16 cellular contexts compared by ENCODE assay signal in the genomic region with DNA sequence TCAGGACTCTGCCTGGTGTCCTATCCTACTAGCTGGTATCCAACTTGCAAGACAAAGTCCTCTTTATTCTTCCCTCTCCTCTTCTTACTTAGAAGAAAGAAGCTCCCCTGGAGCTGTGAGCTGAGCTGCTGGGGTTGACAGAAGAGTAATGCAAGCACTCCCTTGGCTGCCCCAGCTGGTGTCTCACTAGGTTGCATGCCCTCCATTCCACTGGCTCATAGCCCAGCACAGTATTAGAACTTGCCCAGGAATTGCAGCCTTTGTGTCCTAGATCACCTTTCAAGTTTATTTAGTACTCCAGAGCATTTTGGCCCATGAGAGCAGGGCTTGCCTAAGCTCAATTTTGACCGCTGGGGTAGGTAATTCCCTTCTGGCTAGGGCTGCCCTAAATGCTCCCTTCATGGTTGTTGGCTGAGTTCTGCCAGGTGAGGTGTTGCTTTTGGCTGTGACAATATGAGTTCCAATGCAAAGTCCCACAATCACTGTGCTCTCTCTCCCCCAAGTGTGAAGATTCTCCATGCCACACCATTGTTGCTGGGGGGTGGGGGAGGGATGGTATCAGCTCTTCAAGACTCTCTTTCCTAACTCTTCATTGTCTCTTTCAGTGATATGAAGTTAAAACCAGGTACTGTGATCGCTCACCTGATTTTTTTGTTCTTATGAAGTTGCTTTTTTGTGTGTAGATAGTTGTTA.
DNase-seq lines count a peak whose midpoint lies in the region; ATAC-seq and TF ChIP-seq lines count a peak whose summit lies in the region.
"Had no signal": no experiment of that assay in that cellular context is flagged by ENCODE, and none has a peak within 500 bp of the region (broad histone marks: within the 10 kb centered on the region; RNA-seq: fewer than 3 reads in every experiment).

No MANE protein-coding gene starts in this region.

- no peak for TF ChIP-seq EP300 in gastroesophageal sphincter (IDR thresholded peaks at IDR 0.05)

- intact Hi-C loops in prostate gland (cut with DNase I) = no loop called here

- H3K4me3 ChIP-seq in adipocyte (ENCODE audit: low read length) (no peak overlapping the region), gastroesophageal sphincter (no peak overlapping the region), prostate gland (no peak overlapping the region), MM.1S (ENCODE audit: low read length) (no peak overlapping the region)
- H3K4me3 ChIP-seq: colonic mucosa, thoracic aorta had no signal

- TF ChIP-seq POLR2A in gastroesophageal sphincter (IDR thresholded peaks at IDR 0.05) (no peak), prostate gland (IDR thresholded peaks at IDR 0.05) (no peak)

- H3K27ac ChIP-seq in gastroesophageal sphincter (peak overlapping the region in 2 of 4 donors; percentile 22 to 35), prostate gland (no peak overlapping the region), MM.1S (ENCODE audit: low read length) (no peak overlapping the region)
- H3K27ac ChIP-seq: colonic mucosa, epithelial cell of prostate, thoracic aorta had no signal

- H3K27me3 ChIP-seq in adipocyte (replicated peaks; ENCODE audit: control insufficient read depth, insufficient read depth, low read length) (no peaks in the 10 kb centered on the region), gastroesophageal sphincter (no peaks in the 10 kb centered on the region), prostate gland (replicated peaks; ENCODE audit: insufficient read depth) (no peaks in the 10 kb centered on the region), MM.1S (replicated peaks; ENCODE audit: insufficient read depth, low read length) (no peaks in the 10 kb centered on the region)
- H3K27me3 ChIP-seq: colonic mucosa had no signal

- no peaks in the 10 kb centered on the region for H3K9me3 ChIP-seq in adipocyte (ENCODE audit: control insufficient read depth, low read length)
- H3K9me3 ChIP-seq in gastroesophageal sphincter = no peaks in the 10 kb centered on the region
- no peaks in the 10 kb centered on the region for H3K9me3 ChIP-seq in prostate gland
- no peaks in the 10 kb centered on the region for H3K9me3 ChIP-seq in MM.1S (replicated peaks; ENCODE audit: insufficient read depth, low read length)
- H3K9me3 ChIP-seq: colonic mucosa, thoracic aorta had no signal

- peaks cover 40% of the 10 kb centered on the region for H3K4me1 ChIP-seq in adipocyte (ENCODE audit: control insufficient read depth, insufficient read depth, low read length)
- H3K4me1 ChIP-seq in gastroesophageal sphincter = peaks cover 0 to 16% (median 4%) of the 10 kb centered on the region in 3 donors
- no peaks in the 10 kb centered on the region for H3K4me1 ChIP-seq in prostate gland (replicated peaks)
- no peaks in the 10 kb centered on the region for H3K4me1 ChIP-seq in MM.1S (ENCODE audit: low read length)
- H3K4me1 ChIP-seq: colonic mucosa had no signal

- H3K9me2 ChIP-seq in MM.1S (replicated peaks; ENCODE audit: insufficient read depth, low read length) = no peaks in the 10 kb centered on the region

- peak; percentile 18 for DNase-seq in GM03348 (ENCODE audit: low spot score)
- peak; percentile 83 for DNase-seq in adipocyte (ENCODE audit: low read depth)
- DNase-seq in prostate gland (ENCODE audit: low spot score) = peak; percentile 47
- DNase-seq in MM.1S = no peak
- no peak for DNase-seq in HuH-7.5 (ENCODE audit: low spot score)
- DNase-seq: activated CD8-positive, alpha-beta T cell treated with anti-CD3 and anti-CD28 coated beads for 36 hours; colonic mucosa; naive thymus-derived CD8-positive, alpha-beta T cell; NCI-H82; stimulated activated CD4-positive, alpha-beta T cell treated with anti-CD3 and anti-CD28 coated beads, Interleukin-2, amount 100 ng/mL, for 48 hours had no signal

- no peak overlapping the region for H3K4me2 ChIP-seq in MM.1S (ENCODE audit: low read depth, low read length)

- H3F3A ChIP-seq in MM.1S (ENCODE audit: insufficient read depth, low read length) = no peaks in the 10 kb centered on the region

- H4K20me1 ChIP-seq in MM.1S (ENCODE audit: insufficient read depth, low read length) = no peaks in the 10 kb centered on the region

- TF ChIP-seq CTCF in gastroesophageal sphincter (IDR thresholded peaks at IDR 0.05) (no peak), prostate gland (IDR thresholded peaks at IDR 0.05) (no peak), MM.1S (IDR thresholded peaks at IDR 0.05; ENCODE audit: low read length) (no peak)

- ATAC-seq in gastroesophageal sphincter (peak; percentile 85), HG03432 (IDR thresholded peaks at IDR 0.05; ENCODE audit: unreplicated experiment) (no peak), HG02610 (IDR thresholded peaks at IDR 0.05; ENCODE audit: unreplicated experiment) (no peak)
- ATAC-seq: activated CD8-positive, alpha-beta T cell treated with anti-CD3 and anti-CD28 coated beads for 36 hours; naive thymus-derived CD8-positive, alpha-beta T cell; sciatic nerve had no signal

- H3K36me3 ChIP-seq in adipocyte (ENCODE audit: control insufficient read depth, insufficient read depth, low read length, severe bottlenecking) (no peaks in the 10 kb centered on the region), gastroesophageal sphincter (no peaks in the 10 kb centered on the region), prostate gland (no peaks in the 10 kb centered on the region), MM.1S (replicated peaks; ENCODE audit: insufficient read depth, low read length) (no peaks in the 10 kb centered on the region)
- H3K36me3 ChIP-seq: colonic mucosa, thoracic aorta had no signal

- no peak overlapping the region for H2AFZ ChIP-seq in MM.1S (ENCODE audit: low read length)

- H3K9ac ChIP-seq in adipocyte (ENCODE audit: low read length) (peak overlapping the region; percentile 4), MM.1S (ENCODE audit: low read length) (no peak overlapping the region)

- no peaks in the 10 kb centered on the region for H3K79me2 ChIP-seq in MM.1S (ENCODE audit: low read length)

- WGBS in gastroesophageal sphincter (ENCODE audit: low coverage in 1 of 2), 2 donors = 82 to 100% methylated on average over 1 to 2 of the region's 2 CpGs
- 64% methylated on average over 2 of the region's 2 CpGs for WGBS in prostate gland

Comparison
In these comparisons a context has a peak if more than half of its experiments do, and no peak if none do; other contexts are left out.
1. DNase-seq: peak in GM03348 (single experiment), adipocyte (single experiment) and prostate gland (single experiment); none in MM.1S (single experiment) and HuH-7.5 (single experiment).